ENCODE assay signal across 10 cellular contexts in the genomic region with DNA sequence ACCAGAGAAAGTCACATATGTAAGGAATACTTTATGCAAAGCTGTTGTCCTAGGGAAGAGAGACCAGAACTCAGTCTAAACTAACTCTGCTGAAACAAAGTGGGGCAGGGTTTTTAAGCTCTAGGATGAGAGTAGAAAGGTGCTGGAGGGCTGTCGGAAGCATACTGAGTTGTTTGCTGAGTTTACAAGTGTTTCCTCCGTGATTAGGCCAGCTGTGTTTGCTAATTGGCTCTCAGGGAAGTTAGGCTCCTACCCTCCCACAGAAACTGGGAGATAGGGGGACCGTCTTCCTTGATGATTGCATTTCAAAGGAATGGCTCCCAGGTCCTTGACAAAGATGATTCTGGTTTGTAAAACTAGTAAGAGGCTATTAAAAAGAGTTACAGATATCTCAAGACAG. TPM values are rescaled to one million over a fixed set of nuclear protein-coding genes. Genes with fewer than 3 reads are reported as not detected.
A peak's percentile ranks its signal among the peaks of the same experiment; 100 is the strongest.
DNase-seq lines count a peak whose midpoint lies in the region; ATAC-seq and TF ChIP-seq lines count a peak whose summit lies in the region.
"Had no signal": no experiment of that assay in that cellular context is flagged by ENCODE, and none has a peak within 500 bp of the region (broad histone marks: within the 10 kb centered on the region; RNA-seq: fewer than 3 reads in every experiment).

No MANE protein-coding gene starts in this region.

- BruUV-seq in Calu3 (replicated peaks; lab: Mats Ljungman, UMichigan) = TSS peak; percentile 89

- H3K27me3 Mint-ChIP-seq in Calu3 (ENCODE audit: unreplicated experiment) = no peaks in the 10 kb centered on the region

- H3K27ac Mint-ChIP-seq in Calu3 (ENCODE audit: unreplicated experiment) = peak overlapping the region; percentile 89
- H3K27ac Mint-ChIP-seq: activated T-helper 2 cell treated with anti-CD3 and anti-CD28 coated beads, Interferon-gamma antibody, Interleukin-2, Interleukin-4, amounts not matched to agents 10 μg/mL and 5 μg/mL and 100 μg/mL, durations not matched to agents 14 hours and 24 hours and 36 hours had no signal

- peaks cover 6 to 12% of the 10 kb centered on the region in 2 donors for H3K4me1 ChIP-seq in mucosa of rectum (ENCODE audit: control insufficient read depth in 2 of 2, insufficient read depth in 2 of 2, low read length in 2 of 2)

- TF ChIP-seq CTCF in Calu3 (IDR thresholded peaks at IDR 0.05; ENCODE audit: unreplicated experiment) (no peak), astrocyte of the spinal cord (IDR thresholded peaks at IDR 0.05; ENCODE audit: low read depth, low read length) (no peak)

- in situ Hi-C loops in astrocyte of the spinal cord (cut with HindIII; ENCODE audit: low sequenced_read_pairs) = loop anchor here (10.0 kb wide), 1 partner anchor 118 kb away; no protein-coding TSS in a partner anchor

- peak overlapping the region; percentile 94 to 96 for H3K27ac ChIP-seq in mucosa of rectum (ENCODE audit: low read depth in 2 of 2, low read length in 2 of 2)

- H3K27me3 ChIP-seq in mucosa of rectum (ENCODE audit: control insufficient read depth in 2 of 2, insufficient read depth in 2 of 2, low read length in 2 of 2) = no peaks in the 10 kb centered on the region

- DNase-seq in Calu3 (no peak), HT-29 (ENCODE audit: low spot score) (peak; percentile 3), astrocyte of the spinal cord (ENCODE audit: low read depth, low spot score) (no peak), posterior cingulate gyrus (no peak)
- DNase-seq in stimulated activated CD4-positive, alpha-beta T cell treated with anti-CD3 and anti-CD28 coated beads, Interleukin-4, amount 100 ng/mL, for 4 hours = no peak
- DNase-seq: NCI-H1436 had no signal

- peaks cover 13% of the 10 kb centered on the region for H3K4me1 Mint-ChIP-seq in Calu3 (ENCODE audit: low read depth, unreplicated experiment)

- H3K4me3 ChIP-seq in astrocyte of the spinal cord (ENCODE audit: low read depth, low read length) (peak overlapping the region; percentile 72), mucosa of rectum (ENCODE audit: low read length in 2 of 2) (peak overlapping the region; percentile 78 to 96)

- peak overlapping the region; percentile 95 for H3K4me3 Mint-ChIP-seq in Calu3 (ENCODE audit: low read depth, unreplicated experiment)

- peaks cover 21% of the 10 kb centered on the region for H3K36me3 Mint-ChIP-seq in Calu3 (ENCODE audit: insufficient read depth, unreplicated experiment)

- CTCF ChIA-PET in Calu3 (lab: Charles Lee) = interaction anchor here (0.6 to 3.1 kb wide), 3 partner anchors 113 to 196 kb away, joined by 3 to 148 read pairs (median 83); partner anchors contain the start of gene LDAF1

- no peaks in the 10 kb centered on the region for H3K36me3 ChIP-seq in mucosa of rectum (ENCODE audit: control insufficient read depth in 2 of 2, insufficient read depth in 2 of 2, low read length in 2 of 2)

- no peaks in the 10 kb centered on the region for H3K9me3 ChIP-seq in mucosa of rectum (ENCODE audit: control insufficient read depth in 2 of 2, low read length in 2 of 2)

- ATAC-seq in GM18511 (IDR thresholded peaks at IDR 0.05; ENCODE audit: unreplicated experiment) = no peak
- no peak for ATAC-seq in GM18519 (IDR thresholded peaks at IDR 0.05; ENCODE audit: low FRiP score, unreplicated experiment)

- no peaks in the 10 kb centered on the region for H3K9me3 Mint-ChIP-seq in Calu3 (ENCODE audit: low read depth, unreplicated experiment)
- H3K9me3 Mint-ChIP-seq: activated T-helper 2 cell treated with anti-CD3 and anti-CD28 coated beads, Interferon-gamma antibody, Interleukin-2, Interleukin-4, amounts not matched to agents 10 μg/mL and 5 μg/mL and 100 μg/mL, durations not matched to agents 14 hours and 24 hours and 36 hours had no signal

- peak overlapping the region; percentile 86 to 88 for H3K9ac ChIP-seq in mucosa of rectum (ENCODE audit: low read depth in 1 of 2, low read length in 2 of 2)

- intact Hi-C loops in Calu3 (cut with micrococcal nuclease; ENCODE audit: unreplicated experiment) (loop anchor here (10.0 kb wide), 2 partner anchors 498 to 1022 kb away; partner anchors contain the start of genes ERI2 and REXO5), posterior cingulate gyrus (cut with DNase I) (loop anchor here (10.0 kb wide), 2 partner anchors 222 to 252 kb away; no protein-coding TSS in a partner anchor)

RNA-seq across cellular contexts. Expression of gene CRYM, which starts 24.4 kb away (rescaled TPM):
- 4.1 and 7.2 TPM in 2 replicates for total RNA-seq in Calu3 (2022)
- total RNA-seq in HT-29 (2014; rRNA removed; shearing (Covaris generic)) = 0.61 and 1.8 TPM in 2 replicates
- total RNA-seq: activated T-helper 2 cell treated with anti-CD3 and anti-CD28 coated beads, Interferon-gamma antibody, Interleukin-2, Interleukin-4, amounts not matched to agents 10 μg/mL and 5 μg/mL and 100 μg/mL, durations not matched to agents 14 hours and 24 hours and 36 hours had no signal
